ENCODE assay signal across 9 cellular contexts in genomic region chr7:143462045-143462444, GRCh38. TPM values are rescaled to one million over a fixed set of nuclear protein-coding genes. Genes with fewer than 3 reads are reported as not detected.
"Had no signal": no experiment of that assay in that cellular context is flagged by ENCODE, and none has a peak within 500 bp of the region (broad histone marks: within the 10 kb centered on the region; RNA-seq: fewer than 3 reads in every experiment).

No MANE protein-coding gene starts in this region.

- DNase-seq: GDM1, GF-D8 had no signal

- ATAC-seq: GM12878 had no signal

- H3K4me3 ChIP-seq: GM12878 had no signal

- FAIRE-seq: G401.6, GM12878, GM12891, GM12892, GM18507, GM19239 had no signal

RNA-seq across cellular contexts. Expression of gene TAS2R41, which starts 15.6 kb away (rescaled TPM):
- total RNA-seq: G401, GM12878 had no signal
- polyA plus RNA-seq: GM12878 had no signal

RNA-seq across cellular contexts. Expression of gene TAS2R60, which starts 18.8 kb away (rescaled TPM):
- total RNA-seq: G401, GM12878 had no signal
- polyA plus RNA-seq: GM12878 had no signal

RNA-seq across cellular contexts. Expression of gene EPHA1, which starts 53.4 kb away (rescaled TPM):
- total RNA-seq: G401 had no signal
